ENCODE assay signal across 9 cellular contexts in the genomic region with DNA sequence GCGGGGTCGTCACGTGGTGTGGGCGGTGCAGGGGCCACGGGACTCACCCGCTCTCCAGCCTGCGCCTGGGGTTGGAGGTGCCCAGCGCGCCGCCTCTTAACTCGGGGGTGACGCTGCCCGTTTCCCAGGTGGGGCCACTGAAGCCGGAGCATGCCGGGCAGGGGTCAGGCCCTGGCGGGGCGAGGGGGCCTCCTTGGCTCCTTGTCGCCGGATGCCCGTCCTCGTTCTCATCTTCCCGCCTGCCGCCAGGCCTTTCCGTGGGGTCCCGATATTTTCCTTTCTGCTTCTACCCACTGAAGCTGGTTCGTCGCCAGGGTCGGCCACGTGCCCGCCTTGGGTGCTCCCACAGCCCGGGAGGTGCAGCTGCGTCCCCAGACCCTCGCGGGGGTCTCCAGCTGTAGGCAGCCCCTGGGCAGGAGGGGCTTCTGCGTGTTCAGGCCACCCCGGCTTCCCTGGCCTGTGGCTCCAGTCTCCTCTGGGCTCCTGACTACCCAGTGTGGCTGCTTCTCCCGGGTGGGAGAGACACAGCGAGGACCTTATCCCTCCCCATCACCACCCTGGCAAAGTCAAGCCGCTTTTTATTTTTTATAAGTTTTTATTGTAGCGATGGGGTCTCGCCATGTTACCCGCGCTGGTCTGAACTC. TPM values are rescaled to one million over a fixed set of nuclear protein-coding genes. Genes with fewer than 3 reads are reported as not detected.
DNase-seq lines count a peak whose midpoint lies in the region; ATAC-seq, FAIRE-seq and TF ChIP-seq lines count a peak whose summit lies in the region.
"Had no signal": no experiment of that assay in that cellular context is flagged by ENCODE, and none has a peak within 500 bp of the region (broad histone marks: within the 10 kb centered on the region; RNA-seq: fewer than 3 reads in every experiment).

No MANE protein-coding gene starts in this region.

- peak overlapping the region; percentile 99 for H3K27ac ChIP-seq in hepatocyte
- peak overlapping the region; percentile 80 to 100 for H3K27ac ChIP-seq in small intestine (ENCODE audit: low read depth in 1 of 2, low read length in 1 of 2)

- DNase-seq in HEK293T (ENCODE audit: extremely low spot score): no peak
- no peak for DNase-seq in activated CD4-positive, alpha-beta memory T cell treated with anti-CD3 and anti-CD28 coated beads for 36 hours
- DNase-seq in hepatocyte (ENCODE audit: low spot score): no peak
- no peak for DNase-seq in small intestine
- DNase-seq in GM03348 (ENCODE audit: low spot score): no peak
- no peak for DNase-seq in foreskin melanocyte
- DNase-seq in NCI-H2107 (lab: John Stamatoyannopoulos, UW): no peak

- no peak for FAIRE-seq in small intestine (lab: Jason Lieb, UNC)

- peak overlapping the region; percentile 89 for H3K4me2 ChIP-seq in hepatocyte

- peak overlapping the region; percentile 95 for H3K27ac Mint-ChIP-seq in activated CD4-positive, alpha-beta memory T cell treated with anti-CD3 and anti-CD28 coated beads for 36 hours

- H3K4me3 ChIP-seq in hepatocyte (peak overlapping the region; percentile 21), small intestine (ENCODE audit: low read depth in 1 of 2, low read length in 2 of 2) (peak overlapping the region; percentile 43 to 59)

- H3K4me1 Mint-ChIP-seq in activated CD4-positive, alpha-beta memory T cell treated with anti-CD3 and anti-CD28 coated beads for 36 hours (ENCODE audit: low read depth): peaks cover 50% of the 10 kb centered on the region

- H3K27me3 Mint-ChIP-seq in activated CD4-positive, alpha-beta memory T cell treated with anti-CD3 and anti-CD28 coated beads for 36 hours: no peaks in the 10 kb centered on the region

- CTCF ChIA-PET in HEK293T (lab: Yijun Ruan, JAX): no interaction called here
- CTCF ChIA-PET in activated CD4-positive, alpha-beta memory T cell treated with anti-CD3 and anti-CD28 coated beads for 36 hours (lab: Charles Lee): interaction anchor here (1.3 kb wide), 1 partner anchor 27 kb away, joined by 4 read pairs; no protein-coding TSS in a partner anchor

- H3K4me3 Mint-ChIP-seq in activated CD4-positive, alpha-beta memory T cell treated with anti-CD3 and anti-CD28 coated beads for 36 hours: peak overlapping the region; percentile 86

- no peaks in the 10 kb centered on the region for H3K9me3 Mint-ChIP-seq in activated CD4-positive, alpha-beta memory T cell treated with anti-CD3 and anti-CD28 coated beads for 36 hours

- H3K36me3 ChIP-seq in hepatocyte (replicated peaks; ENCODE audit: insufficient read depth, low read depth) (peaks cover 5% of the 10 kb centered on the region), small intestine (ENCODE audit: control insufficient read depth in 2 of 2, insufficient read depth in 2 of 2, low read length in 2 of 2) (peaks cover 13 to 30% of the 10 kb centered on the region in 2 donors)

- H3K27me3 ChIP-seq in hepatocyte (no peaks in the 10 kb centered on the region), small intestine (ENCODE audit: control insufficient read depth in 2 of 2, insufficient read depth in 2 of 2, low read length in 2 of 2) (no peaks in the 10 kb centered on the region)

- intact Hi-C loops in activated CD4-positive, alpha-beta memory T cell treated with anti-CD3 and anti-CD28 coated beads for 36 hours (cut with micrococcal nuclease): loop anchor here (1.0 to 5.0 kb wide), 4 partner anchors 15 to 236 kb away; partner anchors contain the start of genes ADAMTSL5, DAZAP1 and NDUFS7

- TF ChIP-seq CTCF in hepatocyte (IDR thresholded peaks at IDR 0.05; ENCODE audit: poor library complexity): no peak

- H3K9me3 ChIP-seq in hepatocyte (ENCODE audit: low read depth) (no peaks in the 10 kb centered on the region), small intestine (ENCODE audit: control insufficient read depth, low read depth) (no peaks in the 10 kb centered on the region)

- H2AFZ ChIP-seq in hepatocyte: peak overlapping the region; percentile 18

- H3K4me1 ChIP-seq in hepatocyte (ENCODE audit: insufficient read depth) (peaks cover 28% of the 10 kb centered on the region), small intestine (ENCODE audit: control insufficient read depth in 2 of 2, insufficient read depth in 1 of 2, low read depth in 1 of 2, low read length in 1 of 2) (peaks cover 6% of the 10 kb centered on the region in 2 donors)

- H3K9me2 ChIP-seq in hepatocyte (replicated peaks; ENCODE audit: insufficient read depth): no peaks in the 10 kb centered on the region

- H3K79me2 ChIP-seq in hepatocyte: peaks cover 52% of the 10 kb centered on the region

- H3K36me3 Mint-ChIP-seq in activated CD4-positive, alpha-beta memory T cell treated with anti-CD3 and anti-CD28 coated beads for 36 hours: peaks cover 48% of the 10 kb centered on the region

- ATAC-seq in HG03095 (IDR thresholded peaks at IDR 0.05; ENCODE audit: unreplicated experiment): no peak

- H4K20me1 ChIP-seq in hepatocyte (ENCODE audit: insufficient read depth, poor library complexity, severe bottlenecking): peaks cover 35% of the 10 kb centered on the region

- POLR2A ChIA-PET in HEK293T (lab: Yijun Ruan, JAX): no interaction called here
- POLR2A ChIA-PET in activated CD4-positive, alpha-beta memory T cell treated with anti-CD3 and anti-CD28 coated beads for 36 hours (lab: Charles Lee): interaction anchor here (1.3 to 1.5 kb wide), 3 partner anchors 10 to 24 kb away, joined by 3 to 6 read pairs (median 5); no protein-coding TSS in a partner anchor

- 24% methylated on average over 35 of the region's 43 CpGs for WGBS in hepatocyte (ENCODE audit: low lambda C conversion rate, missing lambda C conversion rate)
- 1 to 6% (median 4%) methylated on average over 35 to 43 of the region's 43 CpGs for WGBS in small intestine, 3 donors

TF ChIP-seq in HEK293T, 16 proteins besides CTCF, POLR2A, EP300 and RAD21:
- TF ChIP-seq L3MBTL2 (conservative IDR thresholded peaks at IDR 0.05) (peak; percentile 87), HDGF (IDR thresholded peaks at IDR 0.05; ENCODE audit: borderline replicate concordance) (no peak)

RNA-seq across cellular contexts. Expression of gene FAM174C, which starts 0.8 kb away (rescaled TPM):
- 10 to 100 TPM; 74.8 to 76.1 TPM for total RNA-seq in activated CD4-positive, alpha-beta memory T cell treated with anti-CD3 and anti-CD28 coated beads for 36 hours
- 25.5 TPM in 2 replicates for total RNA-seq in hepatocyte
- polyA plus RNA-seq in hepatocyte (79.9 and 89.5 TPM in 2 replicates), small intestine (100 to 1,000 TPM in 1 of 3 donors, 10 to 100 TPM in 2; 80.6 to 118 (median 84.1) TPM)

RNA-seq across cellular contexts. Expression of gene CIRBP, which starts 7.0 kb away (rescaled TPM):
- total RNA-seq in activated CD4-positive, alpha-beta memory T cell treated with anti-CD3 and anti-CD28 coated beads for 36 hours: 100 to 1,000 TPM; 171 to 173 TPM
- total RNA-seq in hepatocyte: 212 and 361 TPM in 2 replicates
- polyA plus RNA-seq in hepatocyte (202 and 261 TPM in 2 replicates), small intestine (100 to 1,000 TPM; 250 to 377 (median 368) TPM)

RNA-seq across cellular contexts. Expression of gene EFNA2, which starts 9.6 kb away (rescaled TPM):
- total RNA-seq in activated CD4-positive, alpha-beta memory T cell treated with anti-CD3 and anti-CD28 coated beads for 36 hours: not detected
- 11.0 and 14.2 TPM in 2 replicates for total RNA-seq in hepatocyte
- 1.3 and 1.8 TPM in 2 replicates for polyA plus RNA-seq in hepatocyte
- 10 to 100 TPM; 17.7 to 31.3 (median 27.9) TPM for polyA plus RNA-seq in small intestine
- total RNA-seq: left cardiac atrium had no signal

RNA-seq across cellular contexts. Expression of gene MIDN, which starts 27.7 kb away (rescaled TPM):
- 10 to 100 TPM; 54.1 to 54.6 TPM for total RNA-seq in activated CD4-positive, alpha-beta memory T cell treated with anti-CD3 and anti-CD28 coated beads for 36 hours
- total RNA-seq in hepatocyte: 28.7 and 30.1 TPM in 2 replicates
- polyA plus RNA-seq in hepatocyte (94.6 and 98.4 TPM in 2 replicates), small intestine (10 to 100 TPM; 28.1 to 35.4 (median 30.6) TPM)

RNA-seq across cellular contexts. Expression of gene ATP5F1D, which starts 34.5 kb away (rescaled TPM):
- total RNA-seq in activated CD4-positive, alpha-beta memory T cell treated with anti-CD3 and anti-CD28 coated beads for 36 hours: 100 to 1,000 TPM; 178 to 192 TPM
- 54.0 and 64.1 TPM in 2 replicates for total RNA-seq in hepatocyte
- polyA plus RNA-seq in hepatocyte: 291 and 297 TPM in 2 replicates
- 100 to 1,000 TPM; 310 to 823 (median 675) TPM for polyA plus RNA-seq in small intestine

Comparison
In these comparisons a context has a peak if more than half of its experiments do, and no peak if none do; other contexts are left out.
1. RNA of gene EFNA2, which starts 9.6 kb away (total RNA-seq): 11.0 to 14.2 TPM in hepatocyte; not detected in activated CD4-positive, alpha-beta memory T cell treated with anti-CD3 and anti-CD28 coated beads for 36 hours; every median in the first group is over 10 times any median in the second.